Comparison of ENCODE assay signal across 1 cellular context in the genomic region with DNA sequence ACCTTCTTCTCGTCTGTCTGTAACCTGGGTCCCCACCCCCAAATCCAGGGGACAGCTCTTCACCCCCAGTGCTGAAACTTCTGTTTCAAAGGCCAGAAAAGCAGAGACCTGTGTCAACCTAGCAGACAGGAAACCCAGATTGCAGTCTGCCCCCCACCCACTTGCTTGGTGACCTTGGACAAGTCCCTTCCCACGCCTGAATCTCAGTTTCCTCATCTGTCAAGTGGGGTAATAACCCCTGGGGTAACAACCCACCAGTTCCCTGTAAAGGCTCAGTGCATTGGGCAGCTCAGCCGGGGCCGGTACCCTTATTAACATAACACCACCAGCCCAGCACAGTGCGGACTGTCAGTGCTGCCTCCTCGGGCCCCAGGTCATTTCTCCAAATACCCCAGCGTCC.
TF ChIP-seq lines count a peak whose summit lies in the region.

No MANE protein-coding gene starts in this region.

TF ChIP-seq in GM23338, 12 proteins besides CTCF, POLR2A, EP300 and RAD21:
- TF ChIP-seq ZNF114 (CRISPR knock-in tag; IDR thresholded peaks at IDR 0.05), result no peak
- TF ChIP-seq, protein P1, sequence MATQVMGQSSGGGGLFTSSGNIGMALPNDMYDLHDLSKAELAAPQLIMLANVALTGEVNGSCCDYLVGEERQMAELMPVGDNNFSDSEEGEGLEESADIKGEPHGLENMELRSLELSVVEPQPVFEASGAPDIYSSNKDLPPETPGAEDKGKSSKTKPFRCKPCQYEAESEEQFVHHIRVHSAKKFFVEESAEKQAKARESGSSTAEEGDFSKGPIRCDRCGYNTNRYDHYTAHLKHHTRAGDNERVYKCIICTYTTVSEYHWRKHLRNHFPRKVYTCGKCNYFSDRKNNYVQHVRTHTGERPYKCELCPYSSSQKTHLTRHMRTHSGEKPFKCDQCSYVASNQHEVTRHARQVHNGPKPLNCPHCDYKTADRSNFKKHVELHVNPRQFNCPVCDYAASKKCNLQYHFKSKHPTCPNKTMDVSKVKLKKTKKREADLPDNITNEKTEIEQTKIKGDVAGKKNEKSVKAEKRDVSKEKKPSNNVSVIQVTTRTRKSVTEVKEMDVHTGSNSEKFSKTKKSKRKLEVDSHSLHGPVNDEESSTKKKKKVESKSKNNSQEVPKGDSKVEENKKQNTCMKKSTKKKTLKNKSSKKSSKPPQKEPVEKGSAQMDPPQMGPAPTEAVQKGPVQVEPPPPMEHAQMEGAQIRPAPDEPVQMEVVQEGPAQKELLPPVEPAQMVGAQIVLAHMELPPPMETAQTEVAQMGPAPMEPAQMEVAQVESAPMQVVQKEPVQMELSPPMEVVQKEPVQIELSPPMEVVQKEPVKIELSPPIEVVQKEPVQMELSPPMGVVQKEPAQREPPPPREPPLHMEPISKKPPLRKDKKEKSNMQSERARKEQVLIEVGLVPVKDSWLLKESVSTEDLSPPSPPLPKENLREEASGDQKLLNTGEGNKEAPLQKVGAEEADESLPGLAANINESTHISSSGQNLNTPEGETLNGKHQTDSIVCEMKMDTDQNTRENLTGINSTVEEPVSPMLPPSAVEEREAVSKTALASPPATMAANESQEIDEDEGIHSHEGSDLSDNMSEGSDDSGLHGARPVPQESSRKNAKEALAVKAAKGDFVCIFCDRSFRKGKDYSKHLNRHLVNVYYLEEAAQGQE (IDR thresholded peaks at IDR 0.05; ENCODE audit: unreplicated experiment), result no peak
- no peak for TF ChIP-seq JUNB (IDR thresholded peaks at IDR 0.05; ENCODE audit: unreplicated experiment)
- TF ChIP-seq STAT1 (IDR thresholded peaks at IDR 0.05; ENCODE audit: unreplicated experiment), result no peak
- no peak for TF ChIP-seq ZNF331 (CRISPR knock-in tag; IDR thresholded peaks at IDR 0.05; ENCODE audit: low read depth)
- TF ChIP-seq, protein P2, sequence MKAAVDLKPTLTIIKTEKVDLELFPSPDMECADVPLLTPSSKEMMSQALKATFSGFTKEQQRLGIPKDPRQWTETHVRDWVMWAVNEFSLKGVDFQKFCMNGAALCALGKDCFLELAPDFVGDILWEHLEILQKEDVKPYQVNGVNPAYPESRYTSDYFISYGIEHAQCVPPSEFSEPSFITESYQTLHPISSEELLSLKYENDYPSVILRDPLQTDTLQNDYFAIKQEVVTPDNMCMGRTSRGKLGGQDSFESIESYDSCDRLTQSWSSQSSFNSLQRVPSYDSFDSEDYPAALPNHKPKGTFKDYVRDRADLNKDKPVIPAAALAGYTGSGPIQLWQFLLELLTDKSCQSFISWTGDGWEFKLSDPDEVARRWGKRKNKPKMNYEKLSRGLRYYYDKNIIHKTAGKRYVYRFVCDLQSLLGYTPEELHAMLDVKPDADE (IDR thresholded peaks at IDR 0.05), result no peak
- TF ChIP-seq EZH2phosphoT487 (IDR thresholded peaks at IDR 0.05; ENCODE audit: unreplicated experiment), result no peak
- no peak for TF ChIP-seq CREB1 (CRISPR knock-in tag; IDR thresholded peaks at IDR 0.05; ENCODE audit: low read depth)
- no peak for TF ChIP-seq POLR2AphosphoS5 (IDR thresholded peaks at IDR 0.05; ENCODE audit: low read depth)
- no peak for TF ChIP-seq NANOG (IDR thresholded peaks at IDR 0.05; ENCODE audit: borderline replicate concordance)
- no peak for TF ChIP-seq EZH2 (IDR thresholded peaks at IDR 0.05; ENCODE audit: low read depth, unreplicated experiment)
- TF ChIP-seq, protein P3, sequence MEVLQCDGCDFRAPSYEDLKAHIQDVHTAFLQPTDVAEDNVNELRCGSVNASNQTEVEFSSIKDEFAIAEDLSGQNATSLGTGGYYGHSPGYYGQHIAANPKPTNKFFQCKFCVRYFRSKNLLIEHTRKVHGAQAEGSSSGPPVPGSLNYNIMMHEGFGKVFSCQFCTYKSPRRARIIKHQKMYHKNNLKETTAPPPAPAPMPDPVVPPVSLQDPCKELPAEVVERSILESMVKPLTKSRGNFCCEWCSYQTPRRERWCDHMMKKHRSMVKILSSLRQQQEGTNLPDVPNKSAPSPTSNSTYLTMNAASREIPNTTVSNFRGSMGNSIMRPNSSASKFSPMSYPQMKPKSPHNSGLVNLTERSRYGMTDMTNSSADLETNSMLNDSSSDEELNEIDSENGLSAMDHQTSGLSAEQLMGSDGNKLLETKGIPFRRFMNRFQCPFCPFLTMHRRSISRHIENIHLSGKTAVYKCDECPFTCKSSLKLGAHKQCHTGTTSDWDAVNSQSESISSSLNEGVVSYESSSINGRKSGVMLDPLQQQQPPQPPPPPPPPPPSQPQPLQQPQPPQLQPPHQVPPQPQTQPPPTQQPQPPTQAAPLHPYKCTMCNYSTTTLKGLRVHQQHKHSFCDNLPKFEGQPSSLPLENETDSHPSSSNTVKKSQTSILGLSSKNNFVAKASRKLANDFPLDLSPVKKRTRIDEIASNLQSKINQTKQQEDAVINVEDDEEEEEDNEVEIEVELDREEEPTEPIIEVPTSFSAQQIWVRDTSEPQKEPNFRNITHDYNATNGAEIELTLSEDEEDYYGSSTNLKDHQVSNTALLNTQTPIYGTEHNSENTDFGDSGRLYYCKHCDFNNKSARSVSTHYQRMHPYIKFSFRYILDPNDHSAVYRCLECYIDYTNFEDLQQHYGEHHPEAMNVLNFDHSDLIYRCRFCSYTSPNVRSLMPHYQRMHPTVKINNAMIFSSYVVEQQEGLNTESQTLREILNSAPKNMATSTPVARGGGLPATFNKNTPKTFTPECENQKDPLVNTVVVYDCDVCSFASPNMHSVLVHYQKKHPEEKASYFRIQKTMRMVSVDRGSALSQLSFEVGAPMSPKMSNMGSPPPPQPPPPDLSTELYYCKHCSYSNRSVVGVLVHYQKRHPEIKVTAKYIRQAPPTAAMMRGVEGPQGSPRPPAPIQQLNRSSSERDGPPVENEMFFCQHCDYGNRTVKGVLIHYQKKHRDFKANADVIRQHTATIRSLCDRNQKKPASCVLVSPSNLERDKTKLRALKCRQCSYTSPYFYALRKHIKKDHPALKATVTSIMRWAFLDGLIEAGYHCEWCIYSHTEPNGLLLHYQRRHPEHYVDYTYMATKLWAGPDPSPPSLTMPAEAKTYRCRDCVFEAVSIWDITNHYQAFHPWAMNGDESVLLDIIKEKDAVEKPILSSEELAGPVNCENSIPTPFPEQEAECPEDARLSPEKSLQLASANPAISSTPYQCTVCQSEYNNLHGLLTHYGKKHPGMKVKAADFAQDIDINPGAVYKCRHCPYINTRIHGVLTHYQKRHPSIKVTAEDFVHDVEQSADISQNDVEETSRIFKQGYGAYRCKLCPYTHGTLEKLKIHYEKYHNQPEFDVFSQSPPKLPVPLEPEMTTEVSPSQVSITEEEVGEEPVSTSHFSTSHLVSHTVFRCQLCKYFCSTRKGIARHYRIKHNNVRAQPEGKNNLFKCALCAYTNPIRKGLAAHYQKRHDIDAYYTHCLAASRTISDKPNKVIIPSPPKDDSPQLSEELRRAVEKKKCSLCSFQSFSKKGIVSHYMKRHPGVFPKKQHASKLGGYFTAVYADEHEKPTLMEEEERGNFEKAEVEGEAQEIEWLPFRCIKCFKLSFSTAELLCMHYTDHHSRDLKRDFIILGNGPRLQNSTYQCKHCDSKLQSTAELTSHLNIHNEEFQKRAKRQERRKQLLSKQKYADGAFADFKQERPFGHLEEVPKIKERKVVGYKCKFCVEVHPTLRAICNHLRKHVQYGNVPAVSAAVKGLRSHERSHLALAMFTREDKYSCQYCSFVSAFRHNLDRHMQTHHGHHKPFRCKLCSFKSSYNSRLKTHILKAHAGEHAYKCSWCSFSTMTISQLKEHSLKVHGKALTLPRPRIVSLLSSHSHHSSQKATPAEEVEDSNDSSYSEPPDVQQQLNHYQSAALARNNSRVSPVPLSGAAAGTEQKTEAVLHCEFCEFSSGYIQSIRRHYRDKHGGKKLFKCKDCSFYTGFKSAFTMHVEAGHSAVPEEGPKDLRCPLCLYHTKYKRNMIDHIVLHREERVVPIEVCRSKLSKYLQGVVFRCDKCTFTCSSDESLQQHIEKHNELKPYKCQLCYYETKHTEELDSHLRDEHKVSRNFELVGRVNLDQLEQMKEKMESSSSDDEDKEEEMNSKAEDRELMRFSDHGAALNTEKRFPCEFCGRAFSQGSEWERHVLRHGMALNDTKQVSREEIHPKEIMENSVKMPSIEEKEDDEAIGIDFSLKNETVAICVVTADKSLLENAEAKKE (CRISPR knock-in tag; IDR thresholded peaks at IDR 0.05), result no peak
TF ChIP-seq in GM23338: peak in this region for 0.
